In genomic region chr1:192962901-192963300, GRCh38 we compare ENCODE assay signal across 22 cellular contexts.
"Had no signal": no experiment of that assay in that cellular context is flagged by ENCODE, and none has a peak within 500 bp of the region (broad histone marks: within the 10 kb centered on the region; RNA-seq: fewer than 3 reads in every experiment).

No MANE protein-coding gene starts in this region.

- H3K4me3 Mint-ChIP-seq: IgD-negative memory B cell had no signal

- H3K36me3 Mint-ChIP-seq: IgD-negative memory B cell had no signal

- H3K27ac Mint-ChIP-seq: IgD-negative memory B cell had no signal

- H3K27me3 Mint-ChIP-seq: IgD-negative memory B cell had no signal

- FAIRE-seq: HTR-8/SVneo, RCC 7860 had no signal

- H3K4me3 ChIP-seq: MG63, SJSA1, SK-N-MC had no signal

- DNase-seq: KBM-7, MG63, NCI-H1092, NCI-H1105 treated with DMSO at 0.1 percent for 48 hours, NCI-H1417 treated with DMSO at 0.1 percent for 48 hours, NCI-H146, NCI-H1694 treated with DMSO at 0.1 percent for 48 hours, NCI-H1930, NCI-H2081, NCI-H2107, NCI-H2227 treated with DMSO at 0.1 percent for 48 hours, NCI-H524 treated with DMSO at 0.1 percent for 48 hours, NCI-H69, NCI-H774, Right ventricle myocardium superior, RPMI8226, SIG-M5 had no signal
